21 cellular contexts compared by ENCODE assay signal in genomic region chr6:108423982-108424695, GRCh38.
DNase-seq lines count a peak whose midpoint lies in the region; ATAC-seq and TF ChIP-seq lines count a peak whose summit lies in the region.
"Had no signal": no experiment of that assay in that cellular context is flagged by ENCODE, and none has a peak within 500 bp of the region (broad histone marks: within the 10 kb centered on the region; RNA-seq: fewer than 3 reads in every experiment).

No MANE protein-coding gene starts in this region.

- TF ChIP-seq CTCF in AG09309 (IDR thresholded peaks at IDR 0.05; ENCODE audit: control insufficient read depth, insufficient read depth, low read depth, low read length, missing control alignments) = no peak
- no peak for TF ChIP-seq CTCF in NB4 (IDR thresholded peaks at IDR 0.05; ENCODE audit: low read depth, low read length)
- TF ChIP-seq CTCF in fibroblast of mammary gland (conservative IDR thresholded peaks at IDR 0.05; ENCODE audit: control insufficient read depth, insufficient read depth, low read depth, low read length) = no peak

- no peaks in the 10 kb centered on the region for H3K79me2 ChIP-seq in Karpas-422 (ENCODE audit: low read length)

- intact Hi-C loops in head of caudate nucleus (cut with DNase I) = no loop called here

- no peaks in the 10 kb centered on the region for H3K36me3 ChIP-seq in Karpas-422 (ENCODE audit: insufficient read depth, low read length)
- H3K36me3 ChIP-seq: BE2C, MG63 had no signal

- no peak overlapping the region for H3K4me3 ChIP-seq in AG09309 (ENCODE audit: control insufficient read depth, low read depth, low read length)
- no peak overlapping the region for H3K4me3 ChIP-seq in NB4 (ENCODE audit: low read depth, low read length)
- H3K4me3 ChIP-seq in fibroblast of mammary gland (ENCODE audit: control insufficient read depth, low read depth, low read length) = no peak overlapping the region
- H3K4me3 ChIP-seq in Karpas-422 (ENCODE audit: low read length) = no peak overlapping the region
- H3K4me3 ChIP-seq: GM12878, GM23338, MG63 had no signal

- no peaks in the 10 kb centered on the region for H4K20me1 ChIP-seq in Karpas-422 (ENCODE audit: insufficient read depth, low read depth, low read length)

- no peak overlapping the region for H3K4me2 ChIP-seq in Karpas-422 (ENCODE audit: low read depth, low read length, poor library complexity, severe bottlenecking)
- H3K4me2 ChIP-seq: GM23338, KMS-11 had no signal

- no peak overlapping the region for H3K27ac ChIP-seq in Karpas-422 (ENCODE audit: low read length)
- H3K27ac ChIP-seq: KMS-11, RWPE1 had no signal

- no peaks in the 10 kb centered on the region for H3K9me2 ChIP-seq in Karpas-422 (replicated peaks; ENCODE audit: insufficient read depth, low read length)

- TF ChIP-seq POLR2A in NB4 (IDR thresholded peaks at IDR 0.05; ENCODE audit: extremely low read depth, insufficient read length) = no peak

- no peak overlapping the region for H2AFZ ChIP-seq in Karpas-422 (ENCODE audit: low read length)
- H2AFZ ChIP-seq: GM23338 had no signal

- H3K9ac ChIP-seq in Karpas-422 (ENCODE audit: low read length) = no peak overlapping the region
- H3K9ac ChIP-seq: KMS-11 had no signal

- H3K27me3 ChIP-seq in Karpas-422 (ENCODE audit: low read length) = no peaks in the 10 kb centered on the region
- H3K27me3 ChIP-seq: MG63 had no signal

- H3K4me1 ChIP-seq in Karpas-422 (ENCODE audit: low read length) = no peaks in the 10 kb centered on the region
- H3K4me1 ChIP-seq: BE2C had no signal

- ATAC-seq in GM21381 (IDR thresholded peaks at IDR 0.05; ENCODE audit: unreplicated experiment) = no peak
- ATAC-seq: GM12878, GM23338, HCT116, T-helper 17 cell had no signal

- DNase-seq in AG09309 (ENCODE audit: low read depth) (peak; percentile 20), DMS53 treated with DMSO at 0.1 percent for 48 hours (lab: John Stamatoyannopoulos, UW; ENCODE audit: unreplicated experiment) (peak; percentile 0), NB4 (ENCODE audit: low read depth) (peak; percentile 57), fibroblast of mammary gland (ENCODE audit: low read depth) (peak; percentile 22), head of caudate nucleus (no peak), NCI-H2196 treated with DMSO at 0.1 percent for 48 hours (lab: John Stamatoyannopoulos, UW; ENCODE audit: unreplicated experiment) (no peak), Karpas-422 (no peak)
- DNase-seq: BE2C; Calu3; CD4-positive, alpha-beta T cell; DMS79; MG63; NCI-H1930; NCI-H2171 treated with DMSO at 0.1 percent for 48 hours; T-helper 17 cell had no signal

- no peaks in the 10 kb centered on the region for H3K9me3 ChIP-seq in Karpas-422 (ENCODE audit: low read length)
- H3K9me3 ChIP-seq: BE2C, MG63 had no signal

Comparison
In these comparisons a context has a peak if more than half of its experiments do, and no peak if none do; other contexts are left out.
1. DNase-seq: peak in AG09309 (single experiment), DMS53 treated with DMSO at 0.1 percent for 48 hours (single experiment), NB4 (single experiment) and fibroblast of mammary gland (single experiment); none in head of caudate nucleus (0 of 42), NCI-H2196 treated with DMSO at 0.1 percent for 48 hours (single experiment) and Karpas-422 (single experiment).